In the genomic region with DNA sequence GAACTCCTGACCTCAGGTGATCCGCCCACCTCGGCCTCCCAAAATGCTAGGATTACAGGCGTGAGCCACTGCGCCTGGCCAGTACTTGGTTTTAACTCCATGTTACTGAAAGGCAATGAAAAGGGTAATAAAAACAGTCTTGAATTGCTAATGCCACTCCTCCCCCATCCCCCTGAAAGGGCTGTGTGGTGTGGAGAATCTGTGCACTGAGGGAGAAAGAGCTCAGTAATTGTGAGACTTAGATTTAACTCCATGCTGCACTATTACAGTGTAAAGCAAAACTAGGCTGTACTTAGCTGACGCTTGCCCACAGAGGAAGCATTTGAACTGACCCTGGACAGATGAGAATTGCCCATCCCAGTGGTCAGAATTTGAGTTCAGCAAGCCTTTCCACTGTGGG, we compare ENCODE assay signal across 25 cellular contexts.
"Had no signal": no experiment of that assay in that cellular context is flagged by ENCODE, and none has a peak within 500 bp of the region (broad histone marks: within the 10 kb centered on the region; RNA-seq: fewer than 3 reads in every experiment).

No MANE protein-coding gene starts in this region.

- H3K9me3 ChIP-seq: MG63 had no signal

- H3K27me3 ChIP-seq: breast epithelium, MG63 had no signal

- H3K9me3 Mint-ChIP-seq: activated CD8-positive, alpha-beta T cell treated with anti-CD3 and anti-CD28 coated beads for 36 hours; activated naive CD4-positive, alpha-beta T cell treated with anti-CD3 and anti-CD28 coated beads, Interleukin-2, amount 10 ng/mL, durations not matched to agents 7 days and 5 days; activated naive CD8-positive, alpha-beta T cell treated with anti-CD3 and anti-CD28 coated beads for 36 hours; activated T-cell treated with anti-CD3 and anti-CD28 coated beads, Interleukin-2, amount 50 U/mL, for 72 hours; activated T-helper 2 cell treated with anti-CD3 and anti-CD28 coated beads, Interferon-gamma antibody, Interleukin-2, Interleukin-4, amounts not matched to agents 10 μg/mL and 5 μg/mL and 100 μg/mL, durations not matched to agents 14 hours and 24 hours and 36 hours; T-cell had no signal

- DNase-seq: activated CD4-positive, alpha-beta T cell treated with anti-CD3 and anti-CD28 coated beads for 4 hours; activated CD8-positive, alpha-beta memory T cell treated with anti-CD3 and anti-CD28 coated beads, Interleukin-2, amount 50 U/mL, for 4 hours; activated CD8-positive, alpha-beta T cell treated with anti-CD3 and anti-CD28 coated beads for 36 hours; activated gamma-delta T cell treated with Interleukin-2 at 50 U/mL for 16 hours; activated naive CD4-positive, alpha-beta T cell treated with anti-CD3 and anti-CD28 coated beads, Interleukin-2, amount 10 ng/mL, durations not matched to agents 7 days and 5 days; activated naive CD8-positive, alpha-beta T cell treated with anti-CD3 and anti-CD28 coated beads for 36 hours; activated T-cell treated with anti-CD3 and anti-CD28 coated beads, Interleukin-2, amount 50 U/mL, for 72 hours; caudate nucleus; MG63; MV-4-11; NCI-H1092 treated with DMSO at 0.1 percent for 48 hours; NCI-H1417 treated with DMSO at 0.1 percent for 48 hours; NCI-H1694; NCI-H2029 treated with DMSO at 0.1 percent for 48 hours; NCI-H345; NCI-H510A; NCI-H526 treated with DMSO at 0.1 percent for 48 hours; NCI-H82; SIG-M5; T-cell; T-helper 2 cell; WERI-Rb-1 had no signal

- H3K36me3 ChIP-seq: breast epithelium, MG63, WERI-Rb-1 had no signal

- H3K4me3 Mint-ChIP-seq: activated CD8-positive, alpha-beta T cell treated with anti-CD3 and anti-CD28 coated beads for 36 hours; activated naive CD4-positive, alpha-beta T cell treated with anti-CD3 and anti-CD28 coated beads, Interleukin-2, amount 10 ng/mL, durations not matched to agents 7 days and 5 days; activated naive CD8-positive, alpha-beta T cell treated with anti-CD3 and anti-CD28 coated beads for 36 hours; activated T-cell treated with anti-CD3 and anti-CD28 coated beads, Interleukin-2, amount 50 U/mL, for 72 hours; T-cell had no signal

- H3K27me3 Mint-ChIP-seq: activated naive CD4-positive, alpha-beta T cell treated with anti-CD3 and anti-CD28 coated beads, Interleukin-2, amount 10 ng/mL, durations not matched to agents 7 days and 5 days; activated naive CD8-positive, alpha-beta T cell treated with anti-CD3 and anti-CD28 coated beads for 36 hours had no signal

- H3K27ac Mint-ChIP-seq: activated CD8-positive, alpha-beta T cell treated with anti-CD3 and anti-CD28 coated beads for 36 hours; activated naive CD4-positive, alpha-beta T cell treated with anti-CD3 and anti-CD28 coated beads, Interleukin-2, amount 10 ng/mL, durations not matched to agents 7 days and 5 days; activated naive CD8-positive, alpha-beta T cell treated with anti-CD3 and anti-CD28 coated beads for 36 hours; activated T-cell treated with anti-CD3 and anti-CD28 coated beads, Interleukin-2, amount 50 U/mL, for 72 hours; activated T-helper 2 cell treated with anti-CD3 and anti-CD28 coated beads, Interferon-gamma antibody, Interleukin-2, Interleukin-4, amounts not matched to agents 10 μg/mL and 5 μg/mL and 100 μg/mL, durations not matched to agents 14 hours and 24 hours and 36 hours; T-cell had no signal

- H3K4me3 ChIP-seq: breast epithelium, MG63 had no signal

- H3K36me3 Mint-ChIP-seq: activated naive CD4-positive, alpha-beta T cell treated with anti-CD3 and anti-CD28 coated beads, Interleukin-2, amount 10 ng/mL, durations not matched to agents 7 days and 5 days; activated naive CD8-positive, alpha-beta T cell treated with anti-CD3 and anti-CD28 coated beads for 36 hours; T-cell had no signal

- H3K4me1 ChIP-seq: breast epithelium had no signal

- H3K4me1 Mint-ChIP-seq: activated naive CD4-positive, alpha-beta T cell treated with anti-CD3 and anti-CD28 coated beads, Interleukin-2, amount 10 ng/mL, durations not matched to agents 7 days and 5 days; activated naive CD8-positive, alpha-beta T cell treated with anti-CD3 and anti-CD28 coated beads for 36 hours; T-cell had no signal

- H3K27ac ChIP-seq: breast epithelium, WERI-Rb-1 had no signal

- ATAC-seq: activated CD4-positive, CD25-positive, alpha-beta regulatory T cell treated with anti-CD3 and anti-CD28 coated beads, Interleukin-2, amount 50 U/mL, for 24 hours; activated CD8-positive, alpha-beta T cell treated with anti-CD3 and anti-CD28 coated beads for 36 hours; activated T-cell treated with anti-CD3 and anti-CD28 coated beads, Interleukin-2, amount 50 U/mL, for 72 hours; T-cell had no signal
